10 cellular contexts compared by ENCODE assay signal in the genomic region with DNA sequence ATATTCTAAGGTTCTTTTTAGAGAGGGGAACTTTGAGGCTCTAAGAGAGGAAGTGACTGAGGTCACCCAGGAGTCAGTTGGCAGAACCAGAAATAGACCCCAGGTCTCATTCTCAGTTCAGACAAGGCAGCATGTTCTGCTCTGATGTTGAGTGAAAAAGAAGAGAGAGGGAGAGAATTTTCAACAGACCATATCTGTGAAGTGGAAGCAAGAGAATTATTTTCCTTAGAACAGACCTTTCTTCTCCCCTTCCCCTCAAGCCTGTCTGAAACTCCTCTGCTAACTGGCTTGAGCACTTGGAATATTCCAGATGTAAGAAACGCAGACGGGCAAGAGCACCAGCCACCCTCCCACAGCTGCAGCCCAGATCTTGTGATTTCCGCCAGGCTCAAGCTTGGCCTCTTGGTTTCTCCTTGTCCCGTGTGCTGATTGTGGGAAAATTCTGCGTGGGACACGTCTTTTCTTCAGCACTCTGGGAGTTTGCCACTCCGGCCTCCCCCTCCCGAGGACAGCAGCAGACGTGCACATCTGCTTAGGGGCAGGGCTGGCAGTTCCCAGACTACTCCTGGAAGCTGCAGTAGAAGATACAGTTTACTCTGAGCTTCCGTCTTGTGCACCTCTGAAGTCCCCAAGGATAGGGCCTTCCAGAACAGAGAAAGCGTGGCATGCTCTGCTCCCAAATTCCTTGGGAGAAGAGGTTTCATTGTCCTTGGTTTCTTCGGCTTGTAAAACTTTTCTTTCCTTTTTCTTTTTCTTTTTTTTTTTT. TPM values are rescaled to one million over a fixed set of nuclear protein-coding genes. Genes with fewer than 3 reads are reported as not detected.
A peak's percentile ranks its signal among the peaks of the same experiment; 100 is the strongest.
DNase-seq lines count a peak whose midpoint lies in the region; ATAC-seq and TF ChIP-seq lines count a peak whose summit lies in the region.
"Had no signal": no experiment of that assay in that cellular context is flagged by ENCODE, and none has a peak within 500 bp of the region (broad histone marks: within the 10 kb centered on the region; RNA-seq: fewer than 3 reads in every experiment).

No MANE protein-coding gene starts in this region.

- no peak overlapping the region for H3K4me3 ChIP-seq in lower lobe of right lung

- H3K36me3 ChIP-seq in KOPT-K1 (ENCODE audit: insufficient read depth, low read length) (no peaks in the 10 kb centered on the region), lower lobe of right lung (no peaks in the 10 kb centered on the region)

- no peak for TF ChIP-seq CTCF in lower lobe of right lung (IDR thresholded peaks at IDR 0.05)

- peaks cover 22% of the 10 kb centered on the region for H3K4me1 ChIP-seq in lower lobe of right lung

- intact Hi-C loops in lower lobe of right lung (cut with DNase I), result no loop called here

- H3K9me3 ChIP-seq in KOPT-K1 (ENCODE audit: insufficient read depth, low read length, poor library complexity, severe bottlenecking) (peaks cover 12% of the 10 kb centered on the region), lower lobe of right lung (no peaks in the 10 kb centered on the region)

- ATAC-seq in GM18519 (IDR thresholded peaks at IDR 0.05; ENCODE audit: low FRiP score, unreplicated experiment) (peak; percentile 95), GM21723 (IDR thresholded peaks at IDR 0.05; ENCODE audit: unreplicated experiment) (peak; percentile 94), lower lobe of right lung (peak; percentile 50 to 61)

- H3K27me3 ChIP-seq in lower lobe of right lung (ENCODE audit: low read depth), result no peaks in the 10 kb centered on the region

- H3K27ac ChIP-seq in KOPT-K1 (ENCODE audit: low read depth, low read length, poor library complexity, severe bottlenecking) (peak overlapping the region; percentile 61), lower lobe of right lung (peak overlapping the region; percentile 42)
- H3K27ac ChIP-seq: epithelial cell of prostate had no signal

- DNase-seq in lower lobe of right lung (no peak), EL (no peak), dermis blood vessel endothelial cell (no peak), HuH-7 (ENCODE audit: low spot score) (no peak), HCEC 1CT (no peak)

RNA-seq across cellular contexts. Expression of a gene that starts 22.7 kb away (rescaled TPM):
- 61.9 TPM for total RNA-seq in lower lobe of right lung
- 0.17 TPM in 1 of 2 replicates, not detected in the other for total RNA-seq in dermis blood vessel endothelial cell
- total RNA-seq: NCI-H460 had no signal

Comparison
In these comparisons a context has a peak if more than half of its experiments do, and no peak if none do; other contexts are left out.
1. RNA of a gene that starts 22.7 kb away (total RNA-seq): 61.9 TPM in lower lobe of right lung (single experiment); 0.17 TPM in dermis blood vessel endothelial cell; every median in the first group is over 10 times any median in the second.
2. Peak in every context shown above with its lines, with median percentiles within 50 percentile points of each other: ATAC-seq.